In genomic region chr10:89327803-89328441, GRCh38 we compare ENCODE assay signal across 8 cellular contexts. TPM values are rescaled to one million over a fixed set of nuclear protein-coding genes. Genes with fewer than 3 reads are reported as not detected.
DNase-seq lines count a peak whose midpoint lies in the region; ATAC-seq, FAIRE-seq and TF ChIP-seq lines count a peak whose summit lies in the region.

Gene IFIT3, plus strand, starts transcription at chr10:89327997. Its CDS starts 77 bp downstream, at chr10:89328074.

- DNase-seq in 8988T (peak; percentile 34), GM06990 (ENCODE audit: extremely low read depth, insufficient read length) (peak; percentile 23), LHCN-M2 (ENCODE audit: low read depth) (peak; percentile 93), WTC11 (ENCODE audit: low spot score) (no peak), fibroblast of gingiva (ENCODE audit: low read depth) (peak; percentile 98), myocyte (ENCODE audit: low read depth) (peak; percentile 90), urothelium cell line (ENCODE audit: low spot score) (peak; percentile 77)
- DNase-seq in activated CD8-positive, alpha-beta memory T cell treated with anti-CD3 and anti-CD28 coated beads for 24 hours: no peak

- peaks cover 48% of the 10 kb centered on the region for H3K4me1 Mint-ChIP-seq in WTC11

- H3K4me3 Mint-ChIP-seq in WTC11: peak within 1 kb of the TSS; percentile 41

- H3K4me3 ChIP-seq in GM06990 (replicated peaks; ENCODE audit: low read depth, low read length): peak within 1 kb of the TSS; percentile 61

- H3K9me3 Mint-ChIP-seq in WTC11: peaks cover 11% of the 10 kb centered on the region

- TF ChIP-seq CTCF in GM06990 (IDR thresholded peaks at IDR 0.05; ENCODE audit: insufficient read depth, low read length, poor library complexity, severe bottlenecking) (no peak), WTC11 (IDR thresholded peaks at IDR 0.05) (no peak)

- H3K27ac Mint-ChIP-seq in WTC11: peak within 1 kb of the TSS; percentile 100

- no peaks in the 10 kb centered on the region for H3K36me3 ChIP-seq in GM06990 (ENCODE audit: control insufficient read depth, insufficient read depth, low read length)

- no peaks in the 10 kb centered on the region for H3K27me3 Mint-ChIP-seq in WTC11 (ENCODE audit: low read depth)

- POLR2A ChIA-PET in WTC11 (lab: Charles Lee): no interaction called here

- no peaks in the 10 kb centered on the region for H3K36me3 Mint-ChIP-seq in WTC11

- no peak for FAIRE-seq in urothelium cell line (lab: Jason Lieb, UNC)

- H3K27me3 ChIP-seq in GM06990 (replicated peaks; ENCODE audit: control insufficient read depth, insufficient read depth, low read length): no peaks in the 10 kb centered on the region

- peak; percentile 70 for ATAC-seq in WTC11

- CTCF ChIA-PET in WTC11 (lab: Charles Lee): interaction anchor here (0.6 to 1.9 kb wide), 3 partner anchors 25 to 41 kb away, joined by 3 to 10 read pairs (median 3); no protein-coding TSS in a partner anchor

TF ChIP-seq in WTC11, 78 proteins besides CTCF, POLR2A, EP300 and RAD21:
- TF ChIP-seq JUN (CRISPR knock-in tag; IDR thresholded peaks at IDR 0.05) (no peak), ZNF263 (CRISPR knock-in tag; IDR thresholded peaks at IDR 0.05; ENCODE audit: low read depth) (no peak), ERG (CRISPR knock-in tag; IDR thresholded peaks at IDR 0.05) (no peak), SMAD4 (CRISPR knock-in tag; IDR thresholded peaks at IDR 0.05) (no peak), NFATC4 (CRISPR knock-in tag; IDR thresholded peaks at IDR 0.05) (no peak), ZNF423 (CRISPR knock-in tag; IDR thresholded peaks at IDR 0.05) (no peak), GABPB1 (CRISPR knock-in tag; IDR thresholded peaks at IDR 0.05) (no peak), ATF6 (CRISPR knock-in tag; IDR thresholded peaks at IDR 0.05) (no peak), MYBL2 (CRISPR knock-in tag; IDR thresholded peaks at IDR 0.05) (no peak), SOX15 (CRISPR knock-in tag; IDR thresholded peaks at IDR 0.05) (no peak), GRHL2 (CRISPR knock-in tag; IDR thresholded peaks at IDR 0.05; ENCODE audit: insufficient replicate concordance, severe bottlenecking) (no peak), MXD4 (CRISPR knock-in tag; IDR thresholded peaks at IDR 0.05; ENCODE audit: borderline replicate concordance) (no peak), ZNF396 (CRISPR knock-in tag; IDR thresholded peaks at IDR 0.05; ENCODE audit: borderline replicate concordance) (no peak), NR3C1 (CRISPR knock-in tag; conservative IDR thresholded peaks at IDR 0.05; ENCODE audit: low read depth) (no peak), ZNF671 (CRISPR knock-in tag; IDR thresholded peaks at IDR 0.05) (no peak)
- TF ChIP-seq, protein P1, sequence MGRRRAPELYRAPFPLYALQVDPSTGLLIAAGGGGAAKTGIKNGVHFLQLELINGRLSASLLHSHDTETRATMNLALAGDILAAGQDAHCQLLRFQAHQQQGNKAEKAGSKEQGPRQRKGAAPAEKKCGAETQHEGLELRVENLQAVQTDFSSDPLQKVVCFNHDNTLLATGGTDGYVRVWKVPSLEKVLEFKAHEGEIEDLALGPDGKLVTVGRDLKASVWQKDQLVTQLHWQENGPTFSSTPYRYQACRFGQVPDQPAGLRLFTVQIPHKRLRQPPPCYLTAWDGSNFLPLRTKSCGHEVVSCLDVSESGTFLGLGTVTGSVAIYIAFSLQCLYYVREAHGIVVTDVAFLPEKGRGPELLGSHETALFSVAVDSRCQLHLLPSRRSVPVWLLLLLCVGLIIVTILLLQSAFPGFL (CRISPR knock-in tag; IDR thresholded peaks at IDR 0.05; ENCODE audit: borderline replicate concordance): no peak

RNA-seq across cellular contexts. Expression of gene IFIT3, which starts in this region (rescaled TPM):
- 15.6 and 32.0 TPM in 2 replicates for total RNA-seq in LHCN-M2 (2014; rRNA removed)
- 7.3 TPM for polyA plus RNA-seq in LHCN-M2 (2012)
- 0.14 to 0.42 TPM (median 0.39 TPM) in 3 replicates for total RNA-seq in WTC11 (2021)
- total RNA-seq in myocyte: 12.3 and 21.8 TPM in 2 replicates
- polyA plus RNA-seq in myocyte (2012): 5.3 TPM

Comparison
In these comparisons a context has a peak if more than half of its experiments do, and no peak if none do; other contexts are left out.
1. Peak in ATAC-seq in WTC11; RNA of the gene not detected or under 1 TPM.
2. DNase-seq: peak in 8988T (single experiment), GM06990 (single experiment), LHCN-M2 (single experiment), fibroblast of gingiva (single experiment), myocyte (single experiment) and urothelium cell line (single experiment); none in WTC11 (single experiment) and activated CD8-positive, alpha-beta memory T cell treated with anti-CD3 and anti-CD28 coated beads for 24 hours (single experiment).